Comparison of ENCODE assay signal across 17 cellular contexts in the genomic region with DNA sequence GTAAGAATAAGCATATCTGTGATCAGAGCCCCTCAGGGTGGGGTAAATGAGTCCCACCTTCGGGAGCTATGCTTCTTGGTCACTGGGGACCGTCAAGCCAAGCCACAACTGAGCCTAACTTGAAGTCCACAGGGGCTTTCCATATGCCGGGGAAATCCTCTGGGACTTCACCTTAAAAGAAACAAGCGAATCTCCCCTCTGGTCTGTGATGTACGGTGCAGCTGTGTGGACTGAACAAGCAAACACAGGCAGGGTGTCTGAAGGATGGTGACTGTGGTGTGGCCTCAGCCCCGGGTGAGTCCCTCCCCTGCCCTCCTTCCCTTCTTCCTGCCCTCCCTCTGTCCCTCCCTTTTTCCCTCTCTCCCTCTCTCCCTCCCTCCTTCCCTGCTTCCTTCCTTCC. TPM values are rescaled to one million over a fixed set of nuclear protein-coding genes. Genes with fewer than 3 reads are reported as not detected.
DNase-seq lines count a peak whose midpoint lies in the region; ATAC-seq and TF ChIP-seq lines count a peak whose summit lies in the region.
"Had no signal": no experiment of that assay in that cellular context is flagged by ENCODE, and none has a peak within 500 bp of the region (broad histone marks: within the 10 kb centered on the region; RNA-seq: fewer than 3 reads in every experiment).

No MANE protein-coding gene starts in this region.

- no peaks in the 10 kb centered on the region for H3K36me3 ChIP-seq in left ventricle myocardium inferior
- H3K36me3 ChIP-seq in HEK293 (ENCODE audit: control insufficient read depth in 2 of 2, insufficient read depth in 1 of 2, low read length in 2 of 2): no peaks in the 10 kb centered on the region
- H3K36me3 ChIP-seq in lung (ENCODE audit: control insufficient read depth in 2 of 2, insufficient read depth in 2 of 2, low read length in 2 of 2): no peaks in the 10 kb centered on the region
- H3K36me3 ChIP-seq: HAP-1 had no signal

- DNase-seq in cardiac septum (ENCODE audit: low spot score) (peak; percentile 39), left ventricle myocardium inferior (no peak), lung (ENCODE audit: low spot score) (peak; percentile 14), midbrain (lab: John Stamatoyannopoulos, UW) (no peak)
- DNase-seq: ACHN; Caco-2; CD8-positive, alpha-beta memory T cell; DND-41; GDM1; GOT3; IMR-90; KBM-7 had no signal

- intact Hi-C loops in cardiac septum (cut with DNase I): no loop called here
- intact Hi-C loops in left ventricle myocardium inferior (cut with micrococcal nuclease): no loop called here

- H3K9me3 ChIP-seq in left ventricle myocardium inferior (replicated peaks): peaks cover 34% of the 10 kb centered on the region
- H3K9me3 ChIP-seq in HEK293 (ENCODE audit: control insufficient read depth, insufficient read depth, low read depth, low read length): no peaks in the 10 kb centered on the region
- peaks cover 6 to 12% of the 10 kb centered on the region in 2 donors for H3K9me3 ChIP-seq in lung (ENCODE audit: control insufficient read depth in 2 of 2, insufficient read depth in 1 of 2, low read length in 1 of 2)
- H3K9me3 ChIP-seq: Caco-2 had no signal

- POLR2A ChIA-PET in HEK293 (lab: Yijun Ruan, JAX): no interaction called here

- no peaks in the 10 kb centered on the region for H3K4me1 ChIP-seq in left ventricle myocardium inferior
- no peaks in the 10 kb centered on the region for H3K4me1 ChIP-seq in HEK293 (ENCODE audit: control insufficient read depth, insufficient read depth, low read length)
- no peaks in the 10 kb centered on the region for H3K4me1 ChIP-seq in lung (ENCODE audit: control insufficient read depth in 2 of 2, insufficient read depth in 2 of 2, low read length in 2 of 2)
- H3K4me1 ChIP-seq: Caco-2, HAP-1 had no signal

- H3K4me3 ChIP-seq in left ventricle myocardium inferior (no peak overlapping the region), HEK293 (ENCODE audit: low read depth, low read length) (no peak overlapping the region), lung (no peak overlapping the region)
- H3K4me3 ChIP-seq: HAP-1 had no signal

- CTCF ChIA-PET in HEK293 (lab: Yijun Ruan, JAX): no interaction called here

- ATAC-seq in lung (ENCODE audit: insufficient read depth, low FRiP score) (no peak), GM21576 (IDR thresholded peaks at IDR 0.05; ENCODE audit: unreplicated experiment) (no peak), HG03139 (IDR thresholded peaks at IDR 0.05; ENCODE audit: unreplicated experiment) (no peak)

- WGBS in lung, 2 donors: 64 to 72% methylated on average over 6 of the region's 6 CpGs

- TF ChIP-seq CTCF in left ventricle myocardium inferior (IDR thresholded peaks at IDR 0.05; ENCODE audit: borderline replicate concordance) (no peak), HEK293 (tag by site-specific recombination; IDR thresholded peaks at IDR 0.05) (no peak), lung (IDR thresholded peaks at IDR 0.05; ENCODE audit: control extremely low read depth, extremely low read depth) (no peak)

- H3K27me3 ChIP-seq in left ventricle myocardium inferior (ENCODE audit: low read depth): peaks cover 39% of the 10 kb centered on the region
- no peaks in the 10 kb centered on the region for H3K27me3 ChIP-seq in lung (ENCODE audit: control insufficient read depth, insufficient read depth)

- H3K27ac ChIP-seq in left ventricle myocardium inferior (replicated peaks): no peak overlapping the region
- no peak overlapping the region for H3K27ac ChIP-seq in HEK293 (ENCODE audit: extremely low read depth, low read depth, low read length)
- no peak overlapping the region for H3K27ac ChIP-seq in lung (ENCODE audit: low read depth in 1 of 2, low read length in 1 of 2)

TF ChIP-seq in HEK293, 187 proteins besides CTCF, POLR2A, EP300 and RAD21:
- TF ChIP-seq ZNF513 (tag by site-specific recombination; IDR thresholded peaks at IDR 0.05): no peak
- 0 out of 2 replicates have a peak, but pooled peaks have one; percentile 23 for TF ChIP-seq ZNF366 (tag by site-specific recombination; conservative IDR thresholded peaks at IDR 0.05)
- no peak for TF ChIP-seq ZNF2 (tag by site-specific recombination; IDR thresholded peaks at IDR 0.05)
- no peak for TF ChIP-seq ZBTB8A (tag by site-specific recombination; IDR thresholded peaks at IDR 0.05)
- TF ChIP-seq ZNF175 (tag by site-specific recombination; IDR thresholded peaks at IDR 0.05): no peak
TF ChIP-seq in HEK293: peak in this region for 1.

RNA-seq across cellular contexts. Expression of gene PPP2R2C, which starts 29.7 kb away (rescaled TPM):
- total RNA-seq in cardiac septum (5.5 TPM), left ventricle myocardium inferior (9.7 TPM), lung (under 1 TPM; 0.03 to 0.57 TPM)
- polyA plus RNA-seq in lung: under 1 TPM; 0.04 to 0.05 TPM
- total RNA-seq: Caco-2; CD8-positive, alpha-beta memory T cell; IMR-90 had no signal
- polyA plus RNA-seq: CD14-positive monocyte; CD8-positive, alpha-beta memory T cell had no signal

Comparison
In these comparisons a context has a peak if more than half of its experiments do, and no peak if none do; other contexts are left out.
1. DNase-seq: peak in cardiac septum (single experiment) and lung (single experiment); none in left ventricle myocardium inferior (single experiment) and midbrain (single experiment).